ENCODE assay signal across 8 cellular contexts in genomic region chr6:50816115-50816675, GRCh38. TPM values are rescaled to one million over a fixed set of nuclear protein-coding genes. Genes with fewer than 3 reads are reported as not detected.
A peak's percentile ranks its signal among the peaks of the same experiment; 100 is the strongest.
DNase-seq lines count a peak whose midpoint lies in the region; ATAC-seq and TF ChIP-seq lines count a peak whose summit lies in the region.

No MANE protein-coding gene starts in this region.

- H3K9me3 ChIP-seq in effector memory CD4-positive, alpha-beta T cell (ENCODE audit: control insufficient read depth, low read length) = no peaks in the 10 kb centered on the region

- no peaks in the 10 kb centered on the region for H3K79me1 ChIP-seq in mesendoderm (ENCODE audit: low read length)

- no peaks in the 10 kb centered on the region for H3K79me2 ChIP-seq in mesendoderm (ENCODE audit: control insufficient read depth, insufficient read depth, low read length)

- H3K23ac ChIP-seq in mesendoderm (ENCODE audit: low read length) = no peak overlapping the region

- H3K9me3 Mint-ChIP-seq in CD14-positive monocyte = peaks cover 0 to 4% (median 2%) of the 10 kb centered on the region in 7 donors
- H3K9me3 Mint-ChIP-seq in activated CD4-positive, alpha-beta T cell treated with anti-CD3 and anti-CD28 coated beads, Interleukin-2, amount 10 ng/mL, durations not matched to agents 24 days and 14 days = no peaks in the 10 kb centered on the region

- H3K4me1 Mint-ChIP-seq in CD14-positive monocyte = peaks cover 21% of the 10 kb centered on the region
- H3K4me1 Mint-ChIP-seq in activated CD4-positive, alpha-beta T cell treated with anti-CD3 and anti-CD28 coated beads, Interleukin-2, amount 10 ng/mL, durations not matched to agents 24 days and 14 days = peaks cover 13% of the 10 kb centered on the region

- no CpG with 5 or more reads among the region's 14 CpGs for WGBS in mesendoderm (ENCODE audit: extremely low coverage, insufficient coverage, low lambda C conversion rate)

- ATAC-seq in GM19023 (IDR thresholded peaks at IDR 0.05; ENCODE audit: unreplicated experiment) = peak; percentile 72
- peak; percentile 74 for ATAC-seq in HG03159 (IDR thresholded peaks at IDR 0.05; ENCODE audit: unreplicated experiment)

- H3K4me1 ChIP-seq in effector memory CD4-positive, alpha-beta T cell (ENCODE audit: control insufficient read depth, insufficient read depth, low read length, poor library complexity, severe bottlenecking) = no peaks in the 10 kb centered on the region
- H3K4me1 ChIP-seq in mesendoderm (ENCODE audit: control insufficient read depth, low read depth, low read length) = no peaks in the 10 kb centered on the region

- peak overlapping the region; percentile 79 to 94 for H3K4me3 Mint-ChIP-seq in CD14-positive monocyte
- H3K4me3 Mint-ChIP-seq in activated CD4-positive, alpha-beta T cell treated with anti-CD3 and anti-CD28 coated beads, Interleukin-2, amount 10 ng/mL, durations not matched to agents 24 days and 14 days = peak overlapping the region; percentile 90

- no peak overlapping the region for H3K9ac ChIP-seq in mesendoderm (ENCODE audit: low read length)

- DNase-seq in CD14-positive monocyte (ENCODE audit: low spot score) (peak; percentile 50), NCI-H2227 treated with DMSO at 0.1 percent for 48 hours (lab: John Stamatoyannopoulos, UW) (peak; percentile 69), mesendoderm (peak; percentile 77)
- DNase-seq in activated CD4-positive, alpha-beta T cell treated with anti-CD3 and anti-CD28 coated beads, Interleukin-2, amount 10 ng/mL, durations not matched to agents 24 days and 14 days = peak; percentile 89
- DNase-seq in effector memory CD4-positive, alpha-beta T cell = peak in 1 of 3 donors; percentile 25
- DNase-seq in stimulated activated CD8-positive, alpha-beta memory T cell treated with anti-CD3 and anti-CD28 coated beads, Interleukin-15, amount 100 ng/mL, for 48 hours (ENCODE audit: low read depth in 2 of 2) = peak; percentile 22 to 40

- peaks cover 5% of the 10 kb centered on the region for H3K27me3 ChIP-seq in effector memory CD4-positive, alpha-beta T cell (replicated peaks; ENCODE audit: control insufficient read depth, insufficient read depth, low read length, poor library complexity, severe bottlenecking)
- peaks cover 35% of the 10 kb centered on the region for H3K27me3 ChIP-seq in mesendoderm (ENCODE audit: insufficient read depth, low read length, poor library complexity)

- no peak overlapping the region for H2BK120ac ChIP-seq in mesendoderm (ENCODE audit: low read depth, low read length)

- no peak overlapping the region for H4K5ac ChIP-seq in mesendoderm (ENCODE audit: low read length)

- H3K18ac ChIP-seq in mesendoderm (ENCODE audit: low read length) = no peak overlapping the region

- H3K4ac ChIP-seq in mesendoderm (ENCODE audit: low read depth, low read length) = no peak overlapping the region

- H2AK5ac ChIP-seq in mesendoderm (ENCODE audit: low read length) = no peak overlapping the region

- intact Hi-C loops in CD14-positive monocyte (cut with micrococcal nuclease) = loop anchor here (5.0 to 10.0 kb wide), 5 partner anchors 536 to 1449 kb away; no protein-coding TSS in a partner anchor
- intact Hi-C loops in activated CD4-positive, alpha-beta T cell treated with anti-CD3 and anti-CD28 coated beads, Interleukin-2, amount 10 ng/mL, durations not matched to agents 24 days and 14 days (cut with micrococcal nuclease) = loop anchor here (2.0 to 10.0 kb wide), 5 partner anchors 103 to 1143 kb away; partner anchors contain the start of gene TFAP2D

- no peak overlapping the region for H2BK15ac ChIP-seq in mesendoderm (replicated peaks; ENCODE audit: low read depth)

- H4K8ac ChIP-seq in mesendoderm (ENCODE audit: low read depth, low read length) = no peak overlapping the region

- H3K4me2 ChIP-seq in mesendoderm (ENCODE audit: low read length) = peak overlapping the region; percentile 19

- no peak overlapping the region for H3K56ac ChIP-seq in mesendoderm (ENCODE audit: low read length)

- H2BK5ac ChIP-seq in mesendoderm (ENCODE audit: low read length) = no peak overlapping the region

- H3K27ac Mint-ChIP-seq in CD14-positive monocyte = no peak overlapping the region
- H3K27ac Mint-ChIP-seq in activated CD4-positive, alpha-beta T cell treated with anti-CD3 and anti-CD28 coated beads, Interleukin-2, amount 10 ng/mL, durations not matched to agents 24 days and 14 days = peak overlapping the region; percentile 60

- peaks cover 53 to 72% (median 58%) of the 10 kb centered on the region in 3 donors for H3K27me3 Mint-ChIP-seq in CD14-positive monocyte (ENCODE audit: low read depth in 3 of 3)
- peaks cover 60% of the 10 kb centered on the region for H3K27me3 Mint-ChIP-seq in activated CD4-positive, alpha-beta T cell treated with anti-CD3 and anti-CD28 coated beads, Interleukin-2, amount 10 ng/mL, durations not matched to agents 24 days and 14 days

- no peaks in the 10 kb centered on the region for H3K36me3 ChIP-seq in effector memory CD4-positive, alpha-beta T cell (ENCODE audit: control insufficient read depth, insufficient read depth, low read length)
- no peaks in the 10 kb centered on the region for H3K36me3 ChIP-seq in mesendoderm (ENCODE audit: control insufficient read depth, insufficient read depth, low read length)

- H3K36me3 Mint-ChIP-seq in CD14-positive monocyte = peaks cover 0 to 3% of the 10 kb centered on the region in 2 donors
- no peaks in the 10 kb centered on the region for H3K36me3 Mint-ChIP-seq in activated CD4-positive, alpha-beta T cell treated with anti-CD3 and anti-CD28 coated beads, Interleukin-2, amount 10 ng/mL, durations not matched to agents 24 days and 14 days (ENCODE audit: low read depth)

- peak overlapping the region; percentile 48 for H3K4me3 ChIP-seq in effector memory CD4-positive, alpha-beta T cell (ENCODE audit: insufficient read depth, low read depth, low read length, poor library complexity, severe bottlenecking)
- no peak overlapping the region for H3K4me3 ChIP-seq in mesendoderm (ENCODE audit: low read length)

- H3K27ac ChIP-seq in effector memory CD4-positive, alpha-beta T cell (ENCODE audit: insufficient read depth, low read length, poor library complexity, severe bottlenecking) = no peak overlapping the region
- H3K27ac ChIP-seq in mesendoderm (ENCODE audit: low read depth, low read length) = no peak overlapping the region

- peak; percentile 90 for TF ChIP-seq CTCF in CD14-positive monocyte (IDR thresholded peaks at IDR 0.05)

RNA-seq across cellular contexts. Expression of gene TFAP2B, which starts 2.5 kb away (rescaled TPM):
- polyA plus RNA-seq in CD14-positive monocyte = not detected
- not detected in 2 replicates for total RNA-seq in activated CD4-positive, alpha-beta T cell treated with anti-CD3 and anti-CD28 coated beads, Interleukin-2, amount 10 ng/mL, durations not matched to agents 24 days and 14 days
- polyA plus RNA-seq in mesendoderm (2013, experiment 1 of 2) = not detected
- polyA plus RNA-seq in mesendoderm (2013, experiment 2 of 2) = not detected
